In genomic region chr1:39876136-39876535, GRCh38 we compare ENCODE assay signal across 20 cellular contexts.
DNase-seq lines count a peak whose midpoint lies in the region; ATAC-seq lines count a peak whose summit lies in the region.
"Had no signal": no experiment of that assay in that cellular context is flagged by ENCODE, and none has a peak within 500 bp of the region (broad histone marks: within the 10 kb centered on the region; RNA-seq: fewer than 3 reads in every experiment).

No MANE protein-coding gene starts in this region.

- H3K27ac Mint-ChIP-seq in central memory CD8-positive, alpha-beta T cell (ENCODE audit: low read depth) = no peak overlapping the region
- H3K27ac Mint-ChIP-seq in stimulated activated memory B cell treated with anti-CD40 and anti-IgM and Interleukin-4, amounts not matched to agents 10 μg/mL and 1 μg/mL and 100 μg/mL, for 72 hours = peak overlapping the region; percentile 58
- H3K27ac Mint-ChIP-seq: activated naive CD8-positive, alpha-beta T cell treated with anti-CD3 and anti-CD28 coated beads for 36 hours; activated T-helper 1 cell treated with anti-CD3 and anti-CD28 coated beads, Interleukin-12 subunit alpha, Interleukin-12 subunit beta, Interleukin-2, Interleukin-4 antibody, amounts not matched to agents 30 ng/mL and 10 ng/mL and 1 ng/mL, durations not matched to agents 14 hours and 24 hours and 36 hours; natural killer cell treated with Interleukin-12 subunit alpha and Interleukin-12 subunit beta and Interleukin-15 and Interleukin-18, amount 100 ng/mL, for 72 hours had no signal

- DNase-seq in SIG-M5 treated with dmso at 0.1 percent for 504 hours (lab: John Stamatoyannopoulos, UW; ENCODE audit: unreplicated experiment) (peak; percentile 58), SIG-M5 (lab: John Stamatoyannopoulos, UW) (no peak), NCI-H510A treated with DMSO at 0.1 percent for 48 hours (lab: John Stamatoyannopoulos, UW) (peak; percentile 100), amniotic stem cell (lab: John Stamatoyannopoulos, UW) (no peak), DMS79 treated with DMSO at 0.1 percent for 48 hours (lab: John Stamatoyannopoulos, UW) (no peak), NCI-H1092 treated with DMSO at 0.1 percent for 48 hours (lab: John Stamatoyannopoulos, UW) (no peak)
- DNase-seq in central memory CD8-positive, alpha-beta T cell (ENCODE audit: low spot score in 2 of 2) = no peak
- DNase-seq: activated naive CD8-positive, alpha-beta T cell treated with anti-CD3 and anti-CD28 coated beads for 36 hours; head of caudate nucleus; IMR-90; NCI-H2107; NCI-H524; PC-3; small intestine; stimulated activated CD4-positive, alpha-beta T cell treated with anti-CD3 and anti-CD28 coated beads, Interleukin-4, amount 100 ng/mL, for 24 hours; T1000 had no signal

- no peak overlapping the region for H3K4me3 Mint-ChIP-seq in central memory CD8-positive, alpha-beta T cell
- no peak overlapping the region for H3K4me3 Mint-ChIP-seq in stimulated activated memory B cell treated with anti-CD40 and anti-IgM and Interleukin-4, amounts not matched to agents 10 μg/mL and 1 μg/mL and 100 μg/mL, for 72 hours
- H3K4me3 Mint-ChIP-seq: activated naive CD8-positive, alpha-beta T cell treated with anti-CD3 and anti-CD28 coated beads for 36 hours; activated T-helper 1 cell treated with anti-CD3 and anti-CD28 coated beads, Interleukin-12 subunit alpha, Interleukin-12 subunit beta, Interleukin-2, Interleukin-4 antibody, amounts not matched to agents 30 ng/mL and 10 ng/mL and 1 ng/mL, durations not matched to agents 14 hours and 24 hours and 36 hours; natural killer cell treated with Interleukin-12 subunit alpha and Interleukin-12 subunit beta and Interleukin-15 and Interleukin-18, amount 100 ng/mL, for 72 hours had no signal

- no peaks in the 10 kb centered on the region for H3K9me3 Mint-ChIP-seq in central memory CD8-positive, alpha-beta T cell
- no peaks in the 10 kb centered on the region for H3K9me3 Mint-ChIP-seq in stimulated activated memory B cell treated with anti-CD40 and anti-IgM and Interleukin-4, amounts not matched to agents 10 μg/mL and 1 μg/mL and 100 μg/mL, for 72 hours
- H3K9me3 Mint-ChIP-seq: activated naive CD8-positive, alpha-beta T cell treated with anti-CD3 and anti-CD28 coated beads for 36 hours; activated T-helper 1 cell treated with anti-CD3 and anti-CD28 coated beads, Interleukin-12 subunit alpha, Interleukin-12 subunit beta, Interleukin-2, Interleukin-4 antibody, amounts not matched to agents 30 ng/mL and 10 ng/mL and 1 ng/mL, durations not matched to agents 14 hours and 24 hours and 36 hours; natural killer cell treated with Interleukin-12 subunit alpha and Interleukin-12 subunit beta and Interleukin-15 and Interleukin-18, amount 100 ng/mL, for 72 hours had no signal

- H3K36me3 Mint-ChIP-seq in central memory CD8-positive, alpha-beta T cell (ENCODE audit: insufficient read depth) = peaks cover 11% of the 10 kb centered on the region
- H3K36me3 Mint-ChIP-seq in stimulated activated memory B cell treated with anti-CD40 and anti-IgM and Interleukin-4, amounts not matched to agents 10 μg/mL and 1 μg/mL and 100 μg/mL, for 72 hours = peaks cover 36% of the 10 kb centered on the region
- H3K36me3 Mint-ChIP-seq: natural killer cell treated with Interleukin-12 subunit alpha and Interleukin-12 subunit beta and Interleukin-15 and Interleukin-18, amount 100 ng/mL, for 72 hours had no signal

- peaks cover 59% of the 10 kb centered on the region for H3K4me1 Mint-ChIP-seq in central memory CD8-positive, alpha-beta T cell
- peaks cover 76% of the 10 kb centered on the region for H3K4me1 Mint-ChIP-seq in stimulated activated memory B cell treated with anti-CD40 and anti-IgM and Interleukin-4, amounts not matched to agents 10 μg/mL and 1 μg/mL and 100 μg/mL, for 72 hours

- ATAC-seq in central memory CD8-positive, alpha-beta T cell (replicated peaks; ENCODE audit: extremely low read depth, poor library complexity, severe bottlenecking) = peak; percentile 43
- ATAC-seq in stimulated activated memory B cell treated with anti-CD40 and anti-IgM and Interleukin-4, amounts not matched to agents 10 μg/mL and 1 μg/mL and 100 μg/mL, for 72 hours = no peak
- ATAC-seq: natural killer cell treated with Interleukin-12 subunit alpha and Interleukin-12 subunit beta and Interleukin-15 and Interleukin-18, amount 100 ng/mL, for 72 hours; PC-3 had no signal

- H3K27me3 Mint-ChIP-seq in central memory CD8-positive, alpha-beta T cell = no peaks in the 10 kb centered on the region
- H3K27me3 Mint-ChIP-seq in stimulated activated memory B cell treated with anti-CD40 and anti-IgM and Interleukin-4, amounts not matched to agents 10 μg/mL and 1 μg/mL and 100 μg/mL, for 72 hours = no peaks in the 10 kb centered on the region
- H3K27me3 Mint-ChIP-seq: activated naive CD8-positive, alpha-beta T cell treated with anti-CD3 and anti-CD28 coated beads for 36 hours; natural killer cell treated with Interleukin-12 subunit alpha and Interleukin-12 subunit beta and Interleukin-15 and Interleukin-18, amount 100 ng/mL, for 72 hours; progenitor cell of endocrine pancreas had no signal

Comparison
In these comparisons a context has a peak if more than half of its experiments do, and no peak if none do; other contexts are left out.
1. DNase-seq: peak in SIG-M5 treated with dmso at 0.1 percent for 504 hours (single experiment) and NCI-H510A treated with DMSO at 0.1 percent for 48 hours (single experiment); none in SIG-M5 (single experiment), central memory CD8-positive, alpha-beta T cell (0 of 2), amniotic stem cell (single experiment), DMS79 treated with DMSO at 0.1 percent for 48 hours (single experiment) and NCI-H1092 treated with DMSO at 0.1 percent for 48 hours (single experiment).